In genomic region chr2:208267526-208267925, GRCh38 we compare ENCODE assay signal across 8 cellular contexts. TPM values are rescaled to one million over a fixed set of nuclear protein-coding genes. Genes with fewer than 3 reads are reported as not detected.
DNase-seq lines count a peak whose midpoint lies in the region; ATAC-seq and TF ChIP-seq lines count a peak whose summit lies in the region.
"Not testable (repeated sequence)": the region's sequence is repeated elsewhere in the genome, so short reads cannot be mapped to it uniquely, and the experiment has no call there.

No MANE protein-coding gene starts in this region.

- TF ChIP-seq CTCF in CD14-positive monocyte (IDR thresholded peaks at IDR 0.05); RWPE2 (IDR thresholded peaks at IDR 0.05; ENCODE audit: poor library complexity, severe bottlenecking); coronary artery (IDR thresholded peaks at IDR 0.05); right atrium auricular region (IDR thresholded peaks at IDR 0.05); natural killer cell (IDR thresholded peaks at IDR 0.05): not testable (repeated sequence)

- ATAC-seq in RWPE2 (ENCODE audit: low read depth); natural killer cell; stimulated activated naive B cell treated with anti-CD40 and anti-IgM and Interleukin-4, amounts not matched to agents 10 μg/mL and 1 μg/mL and 100 μg/mL, for 72 hours (replicated peaks): not testable (repeated sequence)

- intact Hi-C loops in CD14-positive monocyte (cut with micrococcal nuclease), result not testable (repeated sequence)
- intact Hi-C loops in activated T-helper 1 cell treated with anti-CD3 and anti-CD28 coated beads, Interleukin-12 subunit alpha, Interleukin-12 subunit beta, Interleukin-2, Interleukin-4 antibody, amounts not matched to agents 30 ng/mL and 10 ng/mL and 1 ng/mL, durations not matched to agents 14 hours and 24 hours and 36 hours (cut with micrococcal nuclease), result loop anchor here (2.0 to 5.0 kb wide), 8 partner anchors 13 to 1905 kb away; partner anchors contain the start of genes FASTKD2, FZD5, KANSL1L and MAP2
- intact Hi-C loops in natural killer cell (cut with micrococcal nuclease), result loop anchor here (5.0 to 10.0 kb wide), 3 partner anchors 645 to 1905 kb away; partner anchors contain the start of genes CREB1 and KANSL1L

- H3K9me3 Mint-ChIP-seq in CD14-positive monocyte; activated T-helper 1 cell treated with anti-CD3 and anti-CD28 coated beads, Interleukin-12 subunit alpha, Interleukin-12 subunit beta, Interleukin-2, Interleukin-4 antibody, amounts not matched to agents 30 ng/mL and 10 ng/mL and 1 ng/mL, durations not matched to agents 14 hours and 24 hours and 36 hours; natural killer cell; stimulated activated naive B cell treated with anti-CD40 and anti-IgM and Interleukin-4, amounts not matched to agents 10 μg/mL and 1 μg/mL and 100 μg/mL, for 72 hours: not testable (repeated sequence)

- H3K4me3 Mint-ChIP-seq in CD14-positive monocyte (peak overlapping the region; percentile 89 to 90), natural killer cell (peak overlapping the region; percentile 93)
- peak overlapping the region; percentile 89 for H3K4me3 Mint-ChIP-seq in activated T-helper 1 cell treated with anti-CD3 and anti-CD28 coated beads, Interleukin-12 subunit alpha, Interleukin-12 subunit beta, Interleukin-2, Interleukin-4 antibody, amounts not matched to agents 30 ng/mL and 10 ng/mL and 1 ng/mL, durations not matched to agents 14 hours and 24 hours and 36 hours
- H3K4me3 Mint-ChIP-seq in stimulated activated naive B cell treated with anti-CD40 and anti-IgM and Interleukin-4, amounts not matched to agents 10 μg/mL and 1 μg/mL and 100 μg/mL, for 72 hours, result peak overlapping the region; percentile 83 to 89

- H3K27me3 Mint-ChIP-seq in CD14-positive monocyte (ENCODE audit: low read depth in 3 of 3); activated T-helper 1 cell treated with anti-CD3 and anti-CD28 coated beads, Interleukin-12 subunit alpha, Interleukin-12 subunit beta, Interleukin-2, Interleukin-4 antibody, amounts not matched to agents 30 ng/mL and 10 ng/mL and 1 ng/mL, durations not matched to agents 14 hours and 24 hours and 36 hours (ENCODE audit: insufficient read depth); natural killer cell (ENCODE audit: low read depth in 2 of 2); stimulated activated naive B cell treated with anti-CD40 and anti-IgM and Interleukin-4, amounts not matched to agents 10 μg/mL and 1 μg/mL and 100 μg/mL, for 72 hours: not testable (repeated sequence)

- H3K4me1 ChIP-seq in HUES6 (ENCODE audit: control insufficient read depth, insufficient read depth, low read length), result peaks cover 13% of the 10 kb centered on the region; the same call in 1 of the 2 replicates
- not testable (repeated sequence) for H3K4me1 ChIP-seq in RWPE2 (ENCODE audit: insufficient read depth, poor library complexity, severe bottlenecking)
- peaks cover 0 to 39% of the 10 kb centered on the region in 2 donors for H3K4me1 ChIP-seq in right atrium auricular region

- not testable (repeated sequence) for DNase-seq in CD14-positive monocyte (ENCODE audit: low spot score); RWPE2 (ENCODE audit: low spot score); activated T-helper 1 cell treated with anti-CD3 and anti-CD28 coated beads, Interleukin-12 subunit alpha, Interleukin-12 subunit beta, Interleukin-2, Interleukin-4 antibody, amounts not matched to agents 30 ng/mL and 10 ng/mL and 1 ng/mL, durations not matched to agents 14 hours and 24 hours and 36 hours (ENCODE audit: low spot score); coronary artery (ENCODE audit: low spot score); right atrium auricular region (ENCODE audit: low spot score); natural killer cell; stimulated activated naive B cell treated with anti-CD40 and anti-IgM and Interleukin-4, amounts not matched to agents 10 μg/mL and 1 μg/mL and 100 μg/mL, for 72 hours

- H3K27me3 ChIP-seq in HUES6 (ENCODE audit: control insufficient read depth, insufficient read depth, low read length); RWPE2 (ENCODE audit: insufficient read depth, poor library complexity, severe bottlenecking); right atrium auricular region: not testable (repeated sequence)

- peak overlapping the region; percentile 75 for H3K9ac ChIP-seq in HUES6 (ENCODE audit: low read length)

- H3K9me3 ChIP-seq in HUES6 (ENCODE audit: control insufficient read depth, insufficient read depth, low read depth, low read length); RWPE2 (ENCODE audit: severe bottlenecking); right atrium auricular region: not testable (repeated sequence)

- H3K36me3 ChIP-seq in HUES6 (ENCODE audit: control insufficient read depth, insufficient read depth, low read length) (peaks cover 15% of the 10 kb centered on the region), RWPE2 (ENCODE audit: low read depth) (peaks cover 13% of the 10 kb centered on the region)
- not testable (repeated sequence) for H3K36me3 ChIP-seq in right atrium auricular region

- H3K4me3 ChIP-seq in HUES6 (ENCODE audit: low read depth, low read length) (peak overlapping the region; percentile 76), coronary artery (peak overlapping the region; percentile 95), right atrium auricular region (peak overlapping the region in 1 of 2 donors; percentile 8)
- not testable (repeated sequence) for H3K4me3 ChIP-seq in RWPE2 (ENCODE audit: severe bottlenecking)

- peaks cover 12 to 16% of the 10 kb centered on the region in 2 donors for H3K36me3 Mint-ChIP-seq in CD14-positive monocyte
- H3K36me3 Mint-ChIP-seq in activated T-helper 1 cell treated with anti-CD3 and anti-CD28 coated beads, Interleukin-12 subunit alpha, Interleukin-12 subunit beta, Interleukin-2, Interleukin-4 antibody, amounts not matched to agents 30 ng/mL and 10 ng/mL and 1 ng/mL, durations not matched to agents 14 hours and 24 hours and 36 hours (ENCODE audit: low read depth), result peaks cover 13% of the 10 kb centered on the region
- not testable (repeated sequence) for H3K36me3 Mint-ChIP-seq in natural killer cell
- peaks cover 7 to 15% of the 10 kb centered on the region in 2 donors for H3K36me3 Mint-ChIP-seq in stimulated activated naive B cell treated with anti-CD40 and anti-IgM and Interleukin-4, amounts not matched to agents 10 μg/mL and 1 μg/mL and 100 μg/mL, for 72 hours

- peak overlapping the region in 6 of 7 donors; percentile 66 to 96 (median 96) for H3K27ac Mint-ChIP-seq in CD14-positive monocyte
- not testable (repeated sequence) for H3K27ac Mint-ChIP-seq in activated T-helper 1 cell treated with anti-CD3 and anti-CD28 coated beads, Interleukin-12 subunit alpha, Interleukin-12 subunit beta, Interleukin-2, Interleukin-4 antibody, amounts not matched to agents 30 ng/mL and 10 ng/mL and 1 ng/mL, durations not matched to agents 14 hours and 24 hours and 36 hours
- peak overlapping the region; percentile 94 to 96 for H3K27ac Mint-ChIP-seq in natural killer cell
- H3K27ac Mint-ChIP-seq in stimulated activated naive B cell treated with anti-CD40 and anti-IgM and Interleukin-4, amounts not matched to agents 10 μg/mL and 1 μg/mL and 100 μg/mL, for 72 hours, result peak overlapping the region; percentile 95

- H3K4me1 Mint-ChIP-seq in CD14-positive monocyte (peaks cover 39% of the 10 kb centered on the region), natural killer cell (peaks cover 30 to 54% of the 10 kb centered on the region in 2 donors)
- peaks cover 52% of the 10 kb centered on the region for H3K4me1 Mint-ChIP-seq in activated T-helper 1 cell treated with anti-CD3 and anti-CD28 coated beads, Interleukin-12 subunit alpha, Interleukin-12 subunit beta, Interleukin-2, Interleukin-4 antibody, amounts not matched to agents 30 ng/mL and 10 ng/mL and 1 ng/mL, durations not matched to agents 14 hours and 24 hours and 36 hours (ENCODE audit: low read depth)
- peaks cover 20 to 47% of the 10 kb centered on the region in 2 donors for H3K4me1 Mint-ChIP-seq in stimulated activated naive B cell treated with anti-CD40 and anti-IgM and Interleukin-4, amounts not matched to agents 10 μg/mL and 1 μg/mL and 100 μg/mL, for 72 hours

- peak overlapping the region; percentile 19; the same call in 1 of the 2 replicates for H3K27ac ChIP-seq in HUES6 (ENCODE audit: low read depth, low read length)
- peak overlapping the region; percentile 80 for H3K27ac ChIP-seq in RWPE2 (ENCODE audit: poor library complexity, severe bottlenecking)
- not testable (repeated sequence) for H3K27ac ChIP-seq in coronary artery
- H3K27ac ChIP-seq in right atrium auricular region, result peak overlapping the region; percentile 19 to 50

RNA-seq across cellular contexts. Expression of gene PIKFYVE, which starts 1.5 kb away (rescaled TPM):
- 1 to 10 TPM; 3.5 to 6.2 TPM for polyA plus RNA-seq in CD14-positive monocyte
- 28.7 and 33.5 TPM in 2 replicates for total RNA-seq in activated T-helper 1 cell treated with anti-CD3 and anti-CD28 coated beads, Interleukin-12 subunit alpha, Interleukin-12 subunit beta, Interleukin-2, Interleukin-4 antibody, amounts not matched to agents 30 ng/mL and 10 ng/mL and 1 ng/mL, durations not matched to agents 14 hours and 24 hours and 36 hours
- total RNA-seq in right atrium auricular region, result 10 to 100 TPM; 15.8 to 17.8 TPM
- total RNA-seq in natural killer cell, result 10 to 100 TPM; 38.9 to 48.7 (median 39.2) TPM

RNA-seq across cellular contexts. Expression of gene IDH1, which starts 12.7 kb away (rescaled TPM):
- 100 to 1,000 TPM; 115 to 120 TPM for polyA plus RNA-seq in CD14-positive monocyte
- 23.8 and 23.9 TPM in 2 replicates for total RNA-seq in activated T-helper 1 cell treated with anti-CD3 and anti-CD28 coated beads, Interleukin-12 subunit alpha, Interleukin-12 subunit beta, Interleukin-2, Interleukin-4 antibody, amounts not matched to agents 30 ng/mL and 10 ng/mL and 1 ng/mL, durations not matched to agents 14 hours and 24 hours and 36 hours
- total RNA-seq in right atrium auricular region, result 10 to 100 TPM; 18.6 to 26.6 TPM
- 10 to 100 TPM in 2 of 3 donors, 1 to 10 TPM in 1; 6.8 to 15.2 (median 12.2) TPM for total RNA-seq in natural killer cell
